Comparison of ENCODE assay signal across 26 cellular contexts in genomic region chrX:115259238-115259875, GRCh38. TPM values are rescaled to one million over a fixed set of nuclear protein-coding genes. Genes with fewer than 3 reads are reported as not detected.
DNase-seq lines count a peak whose midpoint lies in the region; TF ChIP-seq lines count a peak whose summit lies in the region.
"Had no signal": no experiment of that assay in that cellular context is flagged by ENCODE, and none has a peak within 500 bp of the region (broad histone marks: within the 10 kb centered on the region; RNA-seq: fewer than 3 reads in every experiment).

No MANE protein-coding gene starts in this region.

- no peaks in the 10 kb centered on the region for H3K36me3 Mint-ChIP-seq in HFFc6 (ENCODE audit: low read depth)
- H3K36me3 Mint-ChIP-seq in nephron progenitor cell (ENCODE audit: low read depth) = no peaks in the 10 kb centered on the region
- H3K36me3 Mint-ChIP-seq in CD14-positive monocyte = no peaks in the 10 kb centered on the region
- H3K36me3 Mint-ChIP-seq: naive thymus-derived CD4-positive, alpha-beta T cell had no signal

- H3K27ac Mint-ChIP-seq in HFFc6 (0 out of 2 replicates have a peak overlapping the region, but pooled peaks have one; percentile 30), nephron progenitor cell (peak overlapping the region; percentile 93), CD14-positive monocyte (no peak overlapping the region)
- H3K27ac Mint-ChIP-seq: naive thymus-derived CD4-positive, alpha-beta T cell had no signal

- TF ChIP-seq CTCF in HFFc6 (IDR thresholded peaks at IDR 0.05) (no peak), epithelial cell of proximal tubule (conservative IDR thresholded peaks at IDR 0.05; ENCODE audit: low read depth, low read length) (no peak), nephron progenitor cell (IDR thresholded peaks at IDR 0.05) (no peak), CD14-positive monocyte (IDR thresholded peaks at IDR 0.05) (no peak)

- no peak overlapping the region for H3K4me3 ChIP-seq in epithelial cell of proximal tubule (ENCODE audit: low read depth, low read length)
- H3K4me3 ChIP-seq: ovary, sigmoid colon, thyroid gland had no signal

- H3K27me3 Mint-ChIP-seq in HFFc6 (ENCODE audit: insufficient read depth) (peaks cover 9% of the 10 kb centered on the region), nephron progenitor cell (ENCODE audit: low read depth, poor library complexity) (peaks cover 2% of the 10 kb centered on the region), CD14-positive monocyte (ENCODE audit: low read depth in 3 of 3) (peaks cover 0 to 2% (median 1%) of the 10 kb centered on the region in 3 donors)

- intact Hi-C loops in CD14-positive monocyte (cut with micrococcal nuclease) = no loop called here

- DNase-seq in EH (ENCODE audit: low read depth) = peak; percentile 42
- peak; percentile 5 for DNase-seq in HFFc6
- DNase-seq in epithelial cell of proximal tubule (ENCODE audit: low read depth) = peak; percentile 22
- no peak for DNase-seq in nephron progenitor cell
- no peak for DNase-seq in activated gamma-delta T cell (lab: John Stamatoyannopoulos, UW)
- DNase-seq in ecto neural progenitor cell (ENCODE audit: low spot score) = no peak
- no peak for DNase-seq in CD14-positive monocyte (ENCODE audit: low spot score)
- DNase-seq: activated CD4-positive, alpha-beta T cell treated with anti-CD3 and anti-CD28 coated beads, Interleukin-2, amount 50 U/mL, for 48 hours; activated naive CD4-positive, alpha-beta T cell; activated T-cell treated with anti-CD3 and anti-CD28 coated beads for 4 hours; BE2C; cerebellar nuclear complex; effector CD8-positive, alpha-beta T cell; GDM1; head of caudate nucleus; KBM-7; naive thymus-derived CD4-positive, alpha-beta T cell; NCI-H1930; NCI-H446; ovary; sigmoid colon; stimulated activated naive CD4-positive, alpha-beta T cell; T-helper 1 cell; thyroid gland had no signal

- H3K4me1 Mint-ChIP-seq in HFFc6 (ENCODE audit: low read depth) (peaks cover 23% of the 10 kb centered on the region), nephron progenitor cell (peaks cover 13% of the 10 kb centered on the region), CD14-positive monocyte (no peaks in the 10 kb centered on the region)
- H3K4me1 Mint-ChIP-seq: naive thymus-derived CD4-positive, alpha-beta T cell had no signal

- H3K9me3 Mint-ChIP-seq in HFFc6 = no peaks in the 10 kb centered on the region
- no peaks in the 10 kb centered on the region for H3K9me3 Mint-ChIP-seq in nephron progenitor cell
- peaks cover 0 to 1% (median 0%) of the 10 kb centered on the region in 7 donors for H3K9me3 Mint-ChIP-seq in CD14-positive monocyte

- H3K4me3 Mint-ChIP-seq in HFFc6 (peak overlapping the region; percentile 73), nephron progenitor cell (peak overlapping the region; percentile 35), CD14-positive monocyte (peak overlapping the region in 1 of 2 donors; percentile 57)
- H3K4me3 Mint-ChIP-seq: naive thymus-derived CD4-positive, alpha-beta T cell had no signal

RNA-seq across cellular contexts. Expression of gene LRCH2, which starts 25.5 kb away (rescaled TPM):
- total RNA-seq in HFFc6 (2021; fragmentation: NEBNext Ultra II Directional; extraction: Animal tissue kit (Norgen Biotek cat#: 25700)) = 1 to 10 TPM; 5.7 to 8.9 (median 7.0) TPM
- 0.75 and 2.2 TPM in 2 replicates for total RNA-seq in epithelial cell of proximal tubule
- polyA plus RNA-seq in CD14-positive monocyte = not detected
- total RNA-seq: naive thymus-derived CD4-positive, alpha-beta T cell had no signal
- polyA plus RNA-seq: naive thymus-derived CD4-positive, alpha-beta T cell had no signal

RNA-seq across cellular contexts. Expression of gene LUZP4, which starts 30.2 kb away (rescaled TPM):
- not detected for total RNA-seq in HFFc6 (2021; fragmentation: NEBNext Ultra II Directional; extraction: Animal tissue kit (Norgen Biotek cat#: 25700))
- not detected in 2 replicates for total RNA-seq in epithelial cell of proximal tubule
- not detected for polyA plus RNA-seq in CD14-positive monocyte
- total RNA-seq: fibroblast of lung; lung microvascular endothelial cell; naive thymus-derived CD4-positive, alpha-beta T cell; ovary; sigmoid colon; thyroid gland had no signal
- polyA plus RNA-seq: fibroblast of lung; naive thymus-derived CD4-positive, alpha-beta T cell; ovary; sigmoid colon had no signal

Comparison
In these comparisons a context has a peak if more than half of its experiments do, and no peak if none do; other contexts are left out.
1. DNase-seq: peak in EH (single experiment), HFFc6 (single experiment) and epithelial cell of proximal tubule (single experiment); none in nephron progenitor cell (single experiment), activated gamma-delta T cell (single experiment), ecto neural progenitor cell (single experiment) and CD14-positive monocyte (single experiment).
2. H3K27ac Mint-ChIP-seq: peak in HFFc6 (single experiment) and nephron progenitor cell (single experiment); none in CD14-positive monocyte (0 of 7).